ENCODE assay signal across 1 cellular context in genomic region chr19:2260341-2260751, GRCh38.
TF ChIP-seq lines count a peak whose summit lies in the region.

No MANE protein-coding gene starts in this region.

TF ChIP-seq in HepG2, 621 proteins besides CTCF, POLR2A, EP300 and RAD21:
- TF ChIP-seq ZNF770 (CRISPR knock-in tag; IDR thresholded peaks at IDR 0.05): peak; percentile 72; the same call in 1 of the 2 replicates
- TF ChIP-seq RBM22 (optimal IDR thresholded peaks at IDR 0.05; ENCODE audit: low read length): no peak
